Comparison of ENCODE assay signal across 9 cellular contexts in the genomic region with DNA sequence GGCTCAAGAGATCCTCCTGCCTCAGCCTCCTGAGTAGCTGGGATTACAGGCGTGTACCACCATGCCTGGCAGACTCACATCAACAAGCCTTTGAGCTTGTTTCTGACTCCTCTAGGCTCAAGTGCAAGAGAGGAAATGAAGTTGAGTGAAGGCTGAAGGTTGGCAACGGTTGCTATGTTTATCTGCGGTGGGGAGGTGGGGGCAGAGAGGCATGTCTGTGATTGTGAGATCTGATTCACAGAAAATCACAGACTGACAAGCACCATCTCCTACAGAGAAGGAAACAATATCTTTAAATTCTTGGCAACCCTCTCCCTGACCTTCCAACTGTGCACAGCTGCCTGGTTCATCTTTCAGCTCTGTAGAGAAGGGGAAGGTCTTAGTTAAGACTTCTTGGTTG. TPM values are rescaled to one million over a fixed set of nuclear protein-coding genes. Genes with fewer than 3 reads are reported as not detected.
DNase-seq lines count a peak whose midpoint lies in the region; ATAC-seq and TF ChIP-seq lines count a peak whose summit lies in the region.
"Had no signal": no experiment of that assay in that cellular context is flagged by ENCODE, and none has a peak within 500 bp of the region (broad histone marks: within the 10 kb centered on the region; RNA-seq: fewer than 3 reads in every experiment).

No MANE protein-coding gene starts in this region.

- POLR2A ChIA-PET in naive thymus-derived CD4-positive, alpha-beta T cell (lab: Charles Lee): interaction anchor here (0.6 to 3.8 kb wide), 17 partner anchors 8 to 131 kb away, joined by 3 to 30 read pairs (median 5); partner anchors contain the start of genes NINJ2 and WNK1

- H3K27ac ChIP-seq in naive thymus-derived CD4-positive, alpha-beta T cell (ENCODE audit: low read depth, low read length): peak overlapping the region; percentile 81

- intact Hi-C loops in naive thymus-derived CD4-positive, alpha-beta T cell (cut with micrococcal nuclease): loop anchor here (1.0 to 5.0 kb wide), 12 partner anchors 11 to 264 kb away; partner anchors contain the start of gene RAD52 (in 1 of the 2)

- H3K4me1 ChIP-seq in naive thymus-derived CD4-positive, alpha-beta T cell (ENCODE audit: control insufficient read depth in 2 of 2, insufficient read depth in 2 of 2, low read length in 2 of 2): peaks cover 23 to 31% of the 10 kb centered on the region in 2 donors

- H3K27me3 ChIP-seq in naive thymus-derived CD4-positive, alpha-beta T cell (ENCODE audit: control insufficient read depth in 2 of 2, insufficient read depth in 2 of 2, low read length in 2 of 2): no peaks in the 10 kb centered on the region

- ATAC-seq in GM18861 (IDR thresholded peaks at IDR 0.05; ENCODE audit: unreplicated experiment) (peak; percentile 77), HG02943 (IDR thresholded peaks at IDR 0.05; ENCODE audit: low read depth, unreplicated experiment) (peak; percentile 63), HG02571 (IDR thresholded peaks at IDR 0.05; ENCODE audit: unreplicated experiment) (no peak)
- ATAC-seq in naive thymus-derived CD4-positive, alpha-beta T cell: peak; percentile 96
- ATAC-seq: Panc1 had no signal

- H3K36me3 Mint-ChIP-seq in naive thymus-derived CD4-positive, alpha-beta T cell: peaks cover 0 to 4% (median 0%) of the 10 kb centered on the region in 5 donors
- no peaks in the 10 kb centered on the region for H3K36me3 Mint-ChIP-seq in glutamatergic neuron (ENCODE audit: unreplicated experiment)

- peak overlapping the region; percentile 90 to 99 (median 98) for H3K27ac Mint-ChIP-seq in naive thymus-derived CD4-positive, alpha-beta T cell
- H3K27ac Mint-ChIP-seq in glutamatergic neuron (ENCODE audit: unreplicated experiment): no peak overlapping the region

- no peak overlapping the region for H3K4me3 ChIP-seq in naive thymus-derived CD4-positive, alpha-beta T cell (ENCODE audit: low read length)

- H3K4me1 Mint-ChIP-seq in naive thymus-derived CD4-positive, alpha-beta T cell: peaks cover 23 to 53% (median 48%) of the 10 kb centered on the region in 7 donors
- peaks cover 4% of the 10 kb centered on the region for H3K4me1 Mint-ChIP-seq in glutamatergic neuron (ENCODE audit: low read depth, unreplicated experiment)

- H3K9me3 ChIP-seq in naive thymus-derived CD4-positive, alpha-beta T cell (ENCODE audit: control insufficient read depth in 2 of 3, low read length in 3 of 3): no peaks in the 10 kb centered on the region

- CTCF ChIA-PET in naive thymus-derived CD4-positive, alpha-beta T cell (lab: Charles Lee): interaction anchor here (0.6 to 2.1 kb wide), 5 partner anchors 9 to 113 kb away, joined by 3 to 18 read pairs (median 4); partner anchors contain the start of gene WNK1

- no peaks in the 10 kb centered on the region for H3K27me3 Mint-ChIP-seq in naive thymus-derived CD4-positive, alpha-beta T cell
- H3K27me3 Mint-ChIP-seq in glutamatergic neuron (ENCODE audit: unreplicated experiment): no peaks in the 10 kb centered on the region

- DNase-seq in OCI-M1 (lab: John Stamatoyannopoulos, UW): peak; percentile 79
- DNase-seq in activated effector memory CD4-positive, alpha-beta T cell treated with anti-CD3 and anti-CD28 coated beads, Interleukin-2, amount 50 U/mL, for 16 hours: peak; percentile 91
- peak; percentile 48 to 96 (median 94) for DNase-seq in naive thymus-derived CD4-positive, alpha-beta T cell
- no peak for DNase-seq in HCEC 1CT
- no peak for DNase-seq in glutamatergic neuron

- TF ChIP-seq CTCF in glutamatergic neuron (IDR thresholded peaks at IDR 0.05; ENCODE audit: partially characterized antibody, unreplicated experiment): no peak

- H3K36me3 ChIP-seq in naive thymus-derived CD4-positive, alpha-beta T cell (ENCODE audit: control insufficient read depth in 2 of 3, insufficient read depth in 3 of 3, low read length in 3 of 3): no peaks in the 10 kb centered on the region

- no peaks in the 10 kb centered on the region for H3K9me3 Mint-ChIP-seq in naive thymus-derived CD4-positive, alpha-beta T cell
- peaks cover 2% of the 10 kb centered on the region for H3K9me3 Mint-ChIP-seq in glutamatergic neuron (ENCODE audit: unreplicated experiment)

- H3K4me3 Mint-ChIP-seq in naive thymus-derived CD4-positive, alpha-beta T cell: peak overlapping the region; percentile 30 to 78 (median 72)
- no peak overlapping the region for H3K4me3 Mint-ChIP-seq in glutamatergic neuron (ENCODE audit: unreplicated experiment)

RNA-seq across cellular contexts. Expression of gene NINJ2, which starts 22.1 kb away (rescaled TPM):
- total RNA-seq in naive thymus-derived CD4-positive, alpha-beta T cell: 10 to 100 TPM in 1 of 5 experiments, 1 to 10 TPM in 3, under 1 TPM in 1; 0.84 to 11.2 (median 2.1) TPM
- polyA plus RNA-seq in naive thymus-derived CD4-positive, alpha-beta T cell: 10 to 100 TPM in 1 of 2 donors, 1 to 10 TPM in 1; 8.8 to 10.0 TPM
- 0.76 TPM for total RNA-seq in glutamatergic neuron (ENCODE audit: unreplicated experiment)

Comparison
In these comparisons a context has a peak if more than half of its experiments do, and no peak if none do; other contexts are left out.
1. DNase-seq: peak in OCI-M1 (single experiment), activated effector memory CD4-positive, alpha-beta T cell treated with anti-CD3 and anti-CD28 coated beads, Interleukin-2, amount 50 U/mL, for 16 hours (single experiment) and naive thymus-derived CD4-positive, alpha-beta T cell (9 of 9); none in HCEC 1CT (single experiment) and glutamatergic neuron (single experiment).